8 cellular contexts compared by ENCODE assay signal in the genomic region with DNA sequence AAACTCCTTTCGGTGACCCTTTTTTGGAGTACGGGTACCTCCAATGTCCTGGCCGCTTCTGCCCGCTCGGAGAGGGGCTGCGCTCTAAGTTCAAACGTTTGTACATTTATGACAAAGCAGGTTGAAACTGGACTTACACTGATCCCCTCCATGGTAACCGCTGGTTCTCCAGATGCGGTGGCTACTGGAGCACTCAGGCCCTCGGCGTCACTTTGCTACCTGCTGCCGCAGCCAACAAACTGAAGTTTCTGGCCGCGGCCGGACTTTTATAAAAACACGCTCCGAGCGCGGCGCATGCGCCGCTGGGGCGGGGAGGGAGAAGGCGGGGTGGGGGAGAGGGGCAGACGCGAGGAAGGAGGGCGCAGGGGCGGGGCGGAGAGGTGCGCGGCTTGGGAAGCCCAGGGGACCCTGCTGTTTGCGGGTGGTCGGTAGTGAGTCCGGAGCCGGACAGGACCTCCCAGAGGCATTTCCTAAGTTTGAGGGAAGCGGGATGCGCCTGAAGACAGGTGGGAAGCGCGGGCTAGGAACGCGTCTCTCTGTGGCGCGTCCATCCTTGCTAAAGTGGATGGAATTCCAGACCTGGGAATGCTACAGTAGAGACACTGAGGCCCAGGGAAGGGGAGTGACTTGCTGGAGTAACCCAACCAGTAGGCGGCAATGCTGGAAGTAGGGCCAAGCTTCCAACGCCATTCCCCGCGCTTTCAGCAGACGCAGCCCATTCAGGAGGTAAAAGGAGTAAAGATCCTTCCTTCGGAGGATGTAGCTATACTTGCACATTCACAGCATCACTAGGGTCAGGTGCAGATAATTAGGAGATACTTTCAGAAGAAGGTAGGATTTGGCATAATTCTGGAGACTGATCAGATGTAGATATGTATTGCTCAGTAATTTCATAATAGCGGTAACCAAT. TPM values are rescaled to one million over a fixed set of nuclear protein-coding genes. Genes with fewer than 3 reads are reported as not detected.
DNase-seq lines count a peak whose midpoint lies in the region; ATAC-seq, FAIRE-seq and TF ChIP-seq lines count a peak whose summit lies in the region.

Gene CXCR4 (minus strand): TSS at position 241 of the 910 bp plus-strand sequence. CDS start 89 bp downstream, at position 152.

- DNase-seq in NCI-H748 treated with DMSO at 0.1 percent for 48 hours (lab: John Stamatoyannopoulos, UW) (peak; percentile 89), endothelial cell of umbilical vein (ENCODE audit: low read depth, low spot score) (peak; percentile 52), cortex of kidney (lab: John Stamatoyannopoulos, UW) (no peak)
- peak; percentile 67 to 90 (median 80) for DNase-seq in activated CD8-positive, alpha-beta memory T cell treated with anti-CD3 and anti-CD28 coated beads for 48 hours (ENCODE audit: low read depth in 2 of 3, low spot score in 2 of 3)
- peak; percentile 90 to 91 for DNase-seq in stimulated activated CD8-positive, alpha-beta memory T cell treated with anti-CD3 and anti-CD28 coated beads, Interleukin-7, amount 100 ng/mL, for 1 hour (ENCODE audit: low read depth in 2 of 2)

- peaks cover 48 to 73% of the 10 kb centered on the region in 2 experiments for H3K27me3 ChIP-seq in endothelial cell of umbilical vein (ENCODE audit: control insufficient read depth in 2 of 2, insufficient read depth in 2 of 2, low read length in 2 of 2)
- H3K27me3 ChIP-seq in muscle layer of colon (ENCODE audit: control insufficient read depth in 1 of 2, insufficient read depth in 2 of 2, low read length in 2 of 2) = peaks cover 4 to 37% of the 10 kb centered on the region in 2 donors

- peak within 1 kb of the TSS; percentile 77 for H3K4me3 ChIP-seq in GM12875 (ENCODE audit: low read depth, low read length)
- H3K4me3 ChIP-seq in endothelial cell of umbilical vein (replicated peaks in 1 of 3; ENCODE audit: insufficient read depth in 1 of 3, low read depth in 1 of 3, low read length in 3 of 3) = peak within 1 kb of the TSS; percentile 45 to 73 (median 69)
- H3K4me3 ChIP-seq in muscle layer of colon (ENCODE audit: low read depth in 1 of 2, low read length in 2 of 2) = peak within 1 kb of the TSS; percentile 62

- intact Hi-C loops in endothelial cell of umbilical vein (cut with micrococcal nuclease) = loop anchor here (1.0 to 5.0 kb wide), 4 partner anchors 106 to 260 kb away; no protein-coding TSS in a partner anchor

- H4K20me1 ChIP-seq in endothelial cell of umbilical vein (replicated peaks; ENCODE audit: control insufficient read depth, extremely low read depth, insufficient read depth, low read length) = no peaks in the 10 kb centered on the region

- peak within 1 kb of the TSS; percentile 93 for H3K4me2 ChIP-seq in endothelial cell of umbilical vein (ENCODE audit: insufficient read depth, low read length)

- peak within 1 kb of the TSS; percentile 96 for H2AFZ ChIP-seq in endothelial cell of umbilical vein (ENCODE audit: low read depth, low read length)

- H3K36me3 ChIP-seq in endothelial cell of umbilical vein (ENCODE audit: control insufficient read depth in 2 of 2, extremely low read depth in 1 of 2, insufficient read depth in 2 of 2, low read length in 2 of 2) (peaks cover 0 to 3% of the 10 kb centered on the region in 2 experiments), muscle layer of colon (ENCODE audit: insufficient read depth, low read length) (no peaks in the 10 kb centered on the region)

- H3K27ac ChIP-seq in endothelial cell of umbilical vein (ENCODE audit: insufficient read depth, low read depth, low read length) = no peak within 1 kb of the TSS
- H3K27ac ChIP-seq in muscle layer of colon (ENCODE audit: low read depth, low read length) = no peak within 1 kb of the TSS

- dilution Hi-C loops in endothelial cell of umbilical vein (cut with MboI; ENCODE audit: extremely low pct_ligation_motif_present, low sequenced_read_pairs) = no loop called here

- POLR2A ChIA-PET in endothelial cell of umbilical vein (lab: Charles Lee) = no interaction called here

- peak; percentile 23 for ATAC-seq in HG03280 (IDR thresholded peaks at IDR 0.05; ENCODE audit: unreplicated experiment)

- CTCF ChIA-PET in endothelial cell of umbilical vein (lab: Charles Lee) = interaction anchor here (0.7 kb wide), 2 partner anchors 204 to 212 kb away, joined by 3 read pairs; no protein-coding TSS in a partner anchor

- H3K79me2 ChIP-seq in endothelial cell of umbilical vein (ENCODE audit: control insufficient read depth, insufficient read depth, low read length) = no peaks in the 10 kb centered on the region

- no peaks in the 10 kb centered on the region for H3K9me3 ChIP-seq in endothelial cell of umbilical vein (replicated peaks; ENCODE audit: control insufficient read depth, insufficient read depth, low read length)
- H3K9me3 ChIP-seq in muscle layer of colon (ENCODE audit: low read length) = no peaks in the 10 kb centered on the region

- H3K9ac ChIP-seq in endothelial cell of umbilical vein (replicated peaks; ENCODE audit: extremely low read depth, insufficient read depth, low read length) (peak within 1 kb of the TSS; percentile 44), muscle layer of colon (ENCODE audit: low read length) (no peak within 1 kb of the TSS)

- H3K9me1 ChIP-seq in endothelial cell of umbilical vein (replicated peaks; ENCODE audit: control insufficient read depth, extremely low read depth, insufficient read depth, low read length) = no peaks in the 10 kb centered on the region

- peak; percentile 13; the same call in 1 of the 2 replicates for TF ChIP-seq CTCF in GM12875 (IDR thresholded peaks at IDR 0.05; ENCODE audit: borderline replicate concordance, insufficient read depth, low read depth, low read length)
- TF ChIP-seq CTCF in endothelial cell of umbilical vein (IDR thresholded peaks at IDR 0.05; ENCODE audit: extremely low read depth in 1 of 2, insufficient read depth in 1 of 2, low read depth in 1 of 2, low read length in 2 of 2) = peak; percentile 16 to 32

- H3K4me1 ChIP-seq in endothelial cell of umbilical vein (ENCODE audit: control insufficient read depth, extremely low read depth, insufficient read depth, low read length) (peaks cover 23% of the 10 kb centered on the region), muscle layer of colon (ENCODE audit: insufficient read depth, low read length) (peaks cover 3% of the 10 kb centered on the region)

- peak; percentile 55 for TF ChIP-seq POLR2A in endothelial cell of umbilical vein (IDR thresholded peaks at IDR 0.05; ENCODE audit: low read depth, low read length)

- peak; percentile 77 for FAIRE-seq in endothelial cell of umbilical vein (lab: Jason Lieb, UNC)

- BruUV-seq in endothelial cell of umbilical vein (replicated peaks; lab: Mats Ljungman, UMichigan) = TSS peak; percentile 63

TF ChIP-seq in endothelial cell of umbilical vein, 7 proteins besides CTCF, POLR2A, EP300 and RAD21:
- TF ChIP-seq MYC (IDR thresholded peaks at IDR 0.05; ENCODE audit: low read depth, low read length) = no peak
- TF ChIP-seq POLR2AphosphoS5 (IDR thresholded peaks at IDR 0.05; ENCODE audit: insufficient read depth, low read depth, low read length) = peak; percentile 20
- peak; percentile 58 for TF ChIP-seq EZH2 (IDR thresholded peaks at IDR 0.05; ENCODE audit: borderline replicate concordance, low read depth, low read length, severe bottlenecking)
- TF ChIP-seq MAX (IDR thresholded peaks at IDR 0.05; ENCODE audit: insufficient read depth, insufficient read length) = no peak
- no peak for TF ChIP-seq FOS (IDR thresholded peaks at IDR 0.05; ENCODE audit: borderline replicate concordance, insufficient read depth, low read length)
- TF ChIP-seq JUN (IDR thresholded peaks at IDR 0.05; ENCODE audit: borderline replicate concordance, insufficient read depth, insufficient read length, low read depth) = no peak
- no peak for TF ChIP-seq GATA2 (IDR thresholded peaks at IDR 0.05; ENCODE audit: insufficient read depth, insufficient read length, low read depth, low read length)

RNA-seq across cellular contexts. Expression of gene CXCR4, which starts in this region (rescaled TPM):
- total RNA-seq in endothelial cell of umbilical vein = 52.4 and 81.0 TPM in 2 replicates
- polyA plus RNA-seq in endothelial cell of umbilical vein = 42.2 and 43.0 TPM in 2 replicates
- 21.2 and 27.4 TPM in 2 replicates for polyA plus RNA-seq in endothelial cell of umbilical vein (2011; cell fraction: cytosol; rRNA removed)
- polyA plus RNA-seq in endothelial cell of umbilical vein (2011; cell fraction: nucleus; rRNA removed) = 41.9 and 50.2 TPM in 2 replicates
- polyA plus RNA-seq in endothelial cell of umbilical vein (2012) = 30.5 and 42.6 TPM in 2 replicates
- 31.7 and 39.2 TPM in 2 replicates for polyA minus RNA-seq in endothelial cell of umbilical vein
- 41.3 TPM for polyA minus RNA-seq in endothelial cell of umbilical vein (2011; cell fraction: cytosol; rRNA and poly(A)+ RNA removed)
- polyA minus RNA-seq in endothelial cell of umbilical vein (2011; cell fraction: nucleus; rRNA and poly(A)+ RNA removed) = 12.3 and 30.0 TPM in 2 replicates
